ENCODE assay signal across 30 cellular contexts in genomic region chr1:212652609-212653008, GRCh38.
"Had no signal": no experiment of that assay in that cellular context is flagged by ENCODE, and none has a peak within 500 bp of the region (broad histone marks: within the 10 kb centered on the region; RNA-seq: fewer than 3 reads in every experiment).

No MANE protein-coding gene starts in this region.

- H3K4me3 ChIP-seq: adrenal gland, body of pancreas, breast epithelium, MG63, PC-9, SJCRH30, SK-N-MC had no signal

- H3K4me1 Mint-ChIP-seq: activated CD4-positive, alpha-beta T cell treated with anti-CD3 and anti-CD28 coated beads for 36 hours; activated naive CD4-positive, alpha-beta T cell treated with anti-CD3 and anti-CD28 coated beads, Interleukin-2, amount 10 ng/mL, durations not matched to agents 7 days and 5 days had no signal

- H3K9me3 Mint-ChIP-seq: activated CD4-positive, alpha-beta T cell treated with anti-CD3 and anti-CD28 coated beads, Interleukin-2, amount 10 ng/mL, durations not matched to agents 7 days and 5 days; activated naive CD4-positive, alpha-beta T cell treated with anti-CD3 and anti-CD28 coated beads, Interleukin-2, amount 10 ng/mL, durations not matched to agents 7 days and 5 days; T-helper 1 cell treated with Interleukin-12 subunit alpha and Interleukin-12 subunit beta and Interleukin-4 antibody, amounts not matched to agents 30 μg/mL and 1 μg/mL, for 36 hours; T-helper 2 cell treated with Interferon-gamma antibody and Interleukin-4, amounts not matched to agents 5 μg/mL and 100 μg/mL, for 36 hours had no signal

- ATAC-seq: activated CD4-positive, alpha-beta T cell treated with anti-CD3 and anti-CD28 coated beads for 36 hours; activated CD4-positive, CD25-positive, alpha-beta regulatory T cell treated with anti-CD3 and anti-CD28 coated beads, Interleukin-2, amount 50 U/mL, for 24 hours; activated CD8-positive, alpha-beta T cell treated with anti-CD3 and anti-CD28 coated beads, Interleukin-2, amount 10 ng/mL, durations not matched to agents 7 days and 5 days; body of pancreas; Right ventricle myocardium inferior; WTC11 had no signal

- H3K9me3 ChIP-seq: adrenal gland, body of pancreas, breast epithelium, MG63, SJCRH30 had no signal

- DNase-seq: activated CD4-positive, alpha-beta T cell treated with anti-CD3 and anti-CD28 coated beads for 36 hours; activated CD4-positive, alpha-beta T cell treated with anti-CD3 and anti-CD28 coated beads, Interleukin-2, amount 10 ng/mL, durations not matched to agents 7 days and 5 days; activated CD4-positive, alpha-beta T cell treated with anti-CD3 and anti-CD28 coated beads, Interleukin-2, amount 50 U/mL, for 48 hours; activated CD8-positive, alpha-beta memory T cell treated with anti-CD3 and anti-CD28 coated beads, Interleukin-2, amount 50 U/mL, for 48 hours; activated CD8-positive, alpha-beta T cell treated with anti-CD3 and anti-CD28 coated beads, Interleukin-2, amount 10 ng/mL, durations not matched to agents 7 days and 5 days; activated effector memory CD4-positive, alpha-beta T cell treated with Interleukin-2 at 50 U/mL for 16 hours; activated naive CD4-positive, alpha-beta T cell treated with anti-CD3 and anti-CD28 coated beads, Interleukin-2, amount 10 ng/mL, durations not matched to agents 7 days and 5 days; activated T-cell treated with anti-CD3 and anti-CD28 coated beads, Interleukin-2, amount 50 U/mL, for 48 hours; adrenal gland; body of pancreas; Kasumi-1; KG1; MG63; MV-4-11; NCI-H1092; NCI-H1436 treated with DMSO at 0.1 percent for 48 hours; NCI-H1694 treated with DMSO at 0.1 percent for 48 hours; NCI-H345; NCI-H524 treated with DMSO at 0.1 percent for 48 hours; PC-9; SJCRH30 had no signal

- H3K27ac Mint-ChIP-seq: activated CD4-positive, alpha-beta T cell treated with anti-CD3 and anti-CD28 coated beads for 36 hours; activated CD4-positive, alpha-beta T cell treated with anti-CD3 and anti-CD28 coated beads, Interleukin-2, amount 10 ng/mL, durations not matched to agents 7 days and 5 days; activated CD8-positive, alpha-beta T cell treated with anti-CD3 and anti-CD28 coated beads, Interleukin-2, amount 10 ng/mL, durations not matched to agents 7 days and 5 days; activated naive CD4-positive, alpha-beta T cell treated with anti-CD3 and anti-CD28 coated beads, Interleukin-2, amount 10 ng/mL, durations not matched to agents 7 days and 5 days; activated naive CD8-positive, alpha-beta T cell; T-helper 1 cell treated with Interleukin-12 subunit alpha and Interleukin-12 subunit beta and Interleukin-4 antibody, amounts not matched to agents 30 μg/mL and 1 μg/mL, for 36 hours; T-helper 2 cell treated with Interferon-gamma antibody and Interleukin-4, amounts not matched to agents 5 μg/mL and 100 μg/mL, for 36 hours; WTC11 had no signal

- H3K36me3 Mint-ChIP-seq: activated naive CD4-positive, alpha-beta T cell treated with anti-CD3 and anti-CD28 coated beads, Interleukin-2, amount 10 ng/mL, durations not matched to agents 7 days and 5 days; activated naive CD8-positive, alpha-beta T cell; WTC11 had no signal

- H3K36me3 ChIP-seq: adrenal gland, breast epithelium, MG63, SJCRH30 had no signal

- H3K4me1 ChIP-seq: adrenal gland, body of pancreas, breast epithelium, SJCRH30 had no signal

- H3K27me3 ChIP-seq: adrenal gland, body of pancreas, SJCRH30 had no signal

- H3K4me3 Mint-ChIP-seq: activated CD4-positive, alpha-beta T cell treated with anti-CD3 and anti-CD28 coated beads for 36 hours; activated CD4-positive, alpha-beta T cell treated with anti-CD3 and anti-CD28 coated beads, Interleukin-2, amount 10 ng/mL, durations not matched to agents 7 days and 5 days; activated CD8-positive, alpha-beta T cell treated with anti-CD3 and anti-CD28 coated beads, Interleukin-2, amount 10 ng/mL, durations not matched to agents 7 days and 5 days; activated naive CD4-positive, alpha-beta T cell treated with anti-CD3 and anti-CD28 coated beads, Interleukin-2, amount 10 ng/mL, durations not matched to agents 7 days and 5 days; activated naive CD8-positive, alpha-beta T cell; T-helper 1 cell treated with Interleukin-12 subunit alpha and Interleukin-12 subunit beta and Interleukin-4 antibody, amounts not matched to agents 30 μg/mL and 1 μg/mL, for 36 hours; T-helper 2 cell treated with Interferon-gamma antibody and Interleukin-4, amounts not matched to agents 5 μg/mL and 100 μg/mL, for 36 hours; WTC11 had no signal

- H3K27ac ChIP-seq: body of pancreas, breast epithelium, PC-9, RWPE1, SJCRH30, SK-N-MC had no signal
